ENCODE assay signal across 14 cellular contexts in the genomic region with DNA sequence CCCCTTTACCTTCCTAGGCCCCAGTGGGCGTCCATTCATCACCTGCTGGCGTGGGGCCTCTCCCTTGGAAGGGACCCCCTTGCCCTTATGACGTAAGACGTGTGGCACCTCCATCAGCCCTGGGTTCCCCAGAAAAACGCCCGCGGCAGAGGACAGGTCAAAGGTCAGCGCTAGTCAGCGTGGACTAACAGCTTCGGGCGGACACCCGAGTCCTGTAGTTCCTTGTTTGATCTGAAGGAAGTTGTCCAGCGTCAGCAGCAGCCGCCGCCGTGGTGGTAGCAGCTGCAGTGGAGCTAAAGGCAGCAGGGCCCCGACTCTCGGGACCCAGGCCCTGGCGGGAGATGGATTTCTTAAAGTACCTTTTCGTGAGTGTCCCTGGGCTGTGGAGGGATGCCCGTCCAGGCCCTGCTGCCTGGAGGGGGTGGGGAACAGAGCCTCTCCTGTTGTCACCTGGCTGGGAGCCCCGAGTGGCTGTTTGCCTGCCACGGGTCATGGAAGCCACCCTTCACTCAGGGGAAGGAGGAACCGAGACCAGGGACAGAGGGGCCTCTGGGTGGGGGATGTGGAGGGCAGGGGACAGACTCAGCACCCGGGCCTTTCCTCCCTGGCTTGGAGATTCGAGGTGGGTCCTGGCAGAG.
A peak's percentile ranks its signal among the peaks of the same experiment; 100 is the strongest.
DNase-seq lines count a peak whose midpoint lies in the region; ATAC-seq and TF ChIP-seq lines count a peak whose summit lies in the region.
"Had no signal": no experiment of that assay in that cellular context is flagged by ENCODE, and none has a peak within 500 bp of the region (broad histone marks: within the 10 kb centered on the region; RNA-seq: fewer than 3 reads in every experiment).

No MANE protein-coding gene starts in this region.

- TF ChIP-seq CTCF in CD14-positive monocyte (IDR thresholded peaks at IDR 0.05): no peak
- TF ChIP-seq CTCF in WTC11 (IDR thresholded peaks at IDR 0.05): no peak
- no peak for TF ChIP-seq CTCF in progenitor cell of endocrine pancreas (IDR thresholded peaks at IDR 0.05; ENCODE audit: unreplicated experiment)

- H3K4me1 ChIP-seq in right cardiac atrium (ENCODE audit: control insufficient read depth, insufficient read depth, low read length): peaks cover 2% of the 10 kb centered on the region

- POLR2A ChIA-PET in WTC11 (lab: Charles Lee): interaction anchor here (0.9 to 1.1 kb wide), 2 partner anchors 11 to 14 kb away, joined by 3 to 5 read pairs; no protein-coding TSS in a partner anchor

- no peaks in the 10 kb centered on the region for H3K9me3 ChIP-seq in right cardiac atrium (ENCODE audit: control insufficient read depth, low read length)
- H3K9me3 ChIP-seq: neutrophil, spleen, testis had no signal

- H3K27ac ChIP-seq in right cardiac atrium (ENCODE audit: low read length): peak overlapping the region; percentile 55
- H3K27ac ChIP-seq: neutrophil, spleen, testis had no signal

- H3K27me3 Mint-ChIP-seq in CD14-positive monocyte (ENCODE audit: low read depth in 3 of 3) (peaks cover 1 to 5% (median 2%) of the 10 kb centered on the region in 3 donors), WTC11 (ENCODE audit: low read depth) (no peaks in the 10 kb centered on the region), progenitor cell of endocrine pancreas (no peaks in the 10 kb centered on the region)

- H3K36me3 Mint-ChIP-seq in CD14-positive monocyte (peaks cover 36 to 53% of the 10 kb centered on the region in 2 donors), WTC11 (peaks cover 3% of the 10 kb centered on the region), progenitor cell of endocrine pancreas (ENCODE audit: insufficient read depth) (peaks cover 2% of the 10 kb centered on the region)

- WGBS in right cardiac atrium: 66% methylated on average over 26 of the region's 26 CpGs

- intact Hi-C loops in CD14-positive monocyte (cut with micrococcal nuclease): loop anchor here in 1 of 2 donors (5.0 to 10.0 kb wide), 2 partner anchors 42 to 95 kb away; no protein-coding TSS in a partner anchor
- intact Hi-C loops in right cardiac atrium (cut with DNase I): loop anchor here in 1 of 4 donors (10.0 kb wide), 1 partner anchor 85 kb away; no protein-coding TSS in a partner anchor

- no peak for DNase-seq in CD14-positive monocyte (ENCODE audit: low spot score)
- no peak for DNase-seq in WTC11 (ENCODE audit: low spot score)
- peak in 1 of 3 donors; percentile 75 for DNase-seq in right cardiac atrium
- DNase-seq in progenitor cell of endocrine pancreas (ENCODE audit: low spot score, unreplicated experiment): no peak
- DNase-seq in COLO829 (ENCODE audit: low spot score): no peak
- no peak for DNase-seq in NCI-H1417 treated with DMSO at 0.1 percent for 48 hours (lab: John Stamatoyannopoulos, UW)
- no peak for DNase-seq in foreskin melanocyte
- DNase-seq: DMS 273 treated with DMSO at 0.1 percent for 48 hours; MM.1S; NK-92 treated with Interleukin-12 subunit alpha and Interleukin-12 subunit beta, amount 100 ng/mL, for 24 hours; spleen had no signal

- no peak overlapping the region for H3K4me3 ChIP-seq in right cardiac atrium (ENCODE audit: low read length)
- H3K4me3 ChIP-seq: spleen, testis had no signal

- ATAC-seq in WTC11 (no peak), right cardiac atrium (no peak), HG03108 (IDR thresholded peaks at IDR 0.05; ENCODE audit: unreplicated experiment) (no peak)

- H3K4me1 Mint-ChIP-seq in CD14-positive monocyte (peaks cover 42% of the 10 kb centered on the region), WTC11 (peaks cover 11% of the 10 kb centered on the region), progenitor cell of endocrine pancreas (ENCODE audit: low read depth) (peaks cover 18% of the 10 kb centered on the region)

- H3K27me3 ChIP-seq in right cardiac atrium (ENCODE audit: control insufficient read depth, insufficient read depth): no peaks in the 10 kb centered on the region
- H3K27me3 ChIP-seq: neutrophil, testis had no signal

- CTCF ChIA-PET in WTC11 (lab: Charles Lee): interaction anchor here (0.6 to 2.1 kb wide), 5 partner anchors 9 to 91 kb away, joined by 3 to 9 read pairs (median 5); no protein-coding TSS in a partner anchor

- peak overlapping the region in 4 of 7 donors; percentile 41 to 78 (median 54) for H3K27ac Mint-ChIP-seq in CD14-positive monocyte
- peak overlapping the region; percentile 63; the same call in 1 of the 2 replicates for H3K27ac Mint-ChIP-seq in WTC11
- H3K27ac Mint-ChIP-seq in progenitor cell of endocrine pancreas: peak overlapping the region; percentile 75

- H3K4me3 Mint-ChIP-seq in CD14-positive monocyte: peak overlapping the region in 1 of 2 donors; percentile 24
- no peak overlapping the region for H3K4me3 Mint-ChIP-seq in WTC11
- H3K4me3 Mint-ChIP-seq in progenitor cell of endocrine pancreas (ENCODE audit: low read depth): no peak overlapping the region

- H3K9me3 Mint-ChIP-seq in CD14-positive monocyte (peaks cover 0 to 1% (median 0%) of the 10 kb centered on the region in 7 donors), WTC11 (no peaks in the 10 kb centered on the region), progenitor cell of endocrine pancreas (ENCODE audit: low read depth) (no peaks in the 10 kb centered on the region)

TF ChIP-seq in WTC11, 78 proteins besides CTCF, POLR2A, EP300 and RAD21 (continues in another document):
- TF ChIP-seq ZBTB21 (CRISPR knock-in tag; IDR thresholded peaks at IDR 0.05; ENCODE audit: borderline replicate concordance): no peak
- TF ChIP-seq GRHL2 (CRISPR knock-in tag; IDR thresholded peaks at IDR 0.05; ENCODE audit: insufficient replicate concordance, severe bottlenecking): no peak
- TF ChIP-seq NFE2L1 (CRISPR knock-in tag; IDR thresholded peaks at IDR 0.05): no peak
- no peak for TF ChIP-seq ZBTB43 (CRISPR knock-in tag; IDR thresholded peaks at IDR 0.05)
- no peak for TF ChIP-seq ESRRA (CRISPR knock-in tag; IDR thresholded peaks at IDR 0.05; ENCODE audit: borderline replicate concordance)
- TF ChIP-seq MAX (CRISPR knock-in tag; IDR thresholded peaks at IDR 0.05): no peak
- TF ChIP-seq, protein P1, sequence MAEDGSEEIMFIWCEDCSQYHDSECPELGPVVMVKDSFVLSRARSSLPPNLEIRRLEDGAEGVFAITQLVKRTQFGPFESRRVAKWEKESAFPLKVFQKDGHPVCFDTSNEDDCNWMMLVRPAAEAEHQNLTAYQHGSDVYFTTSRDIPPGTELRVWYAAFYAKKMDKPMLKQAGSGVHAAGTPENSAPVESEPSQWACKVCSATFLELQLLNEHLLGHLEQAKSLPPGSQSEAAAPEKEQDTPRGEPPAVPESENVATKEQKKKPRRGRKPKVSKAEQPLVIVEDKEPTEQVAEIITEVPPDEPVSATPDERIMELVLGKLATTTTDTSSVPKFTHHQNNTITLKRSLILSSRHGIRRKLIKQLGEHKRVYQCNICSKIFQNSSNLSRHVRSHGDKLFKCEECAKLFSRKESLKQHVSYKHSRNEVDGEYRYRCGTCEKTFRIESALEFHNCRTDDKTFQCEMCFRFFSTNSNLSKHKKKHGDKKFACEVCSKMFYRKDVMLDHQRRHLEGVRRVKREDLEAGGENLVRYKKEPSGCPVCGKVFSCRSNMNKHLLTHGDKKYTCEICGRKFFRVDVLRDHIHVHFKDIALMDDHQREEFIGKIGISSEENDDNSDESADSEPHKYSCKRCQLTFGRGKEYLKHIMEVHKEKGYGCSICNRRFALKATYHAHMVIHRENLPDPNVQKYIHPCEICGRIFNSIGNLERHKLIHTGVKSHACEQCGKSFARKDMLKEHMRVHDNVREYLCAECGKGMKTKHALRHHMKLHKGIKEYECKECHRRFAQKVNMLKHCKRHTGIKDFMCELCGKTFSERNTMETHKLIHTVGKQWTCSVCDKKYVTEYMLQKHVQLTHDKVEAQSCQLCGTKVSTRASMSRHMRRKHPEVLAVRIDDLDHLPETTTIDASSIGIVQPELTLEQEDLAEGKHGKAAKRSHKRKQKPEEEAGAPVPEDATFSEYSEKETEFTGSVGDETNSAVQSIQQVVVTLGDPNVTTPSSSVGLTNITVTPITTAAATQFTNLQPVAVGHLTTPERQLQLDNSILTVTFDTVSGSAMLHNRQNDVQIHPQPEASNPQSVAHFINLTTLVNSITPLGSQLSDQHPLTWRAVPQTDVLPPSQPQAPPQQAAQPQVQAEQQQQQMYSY (CRISPR knock-in tag; IDR thresholded peaks at IDR 0.05): no peak
- TF ChIP-seq, protein P2, sequence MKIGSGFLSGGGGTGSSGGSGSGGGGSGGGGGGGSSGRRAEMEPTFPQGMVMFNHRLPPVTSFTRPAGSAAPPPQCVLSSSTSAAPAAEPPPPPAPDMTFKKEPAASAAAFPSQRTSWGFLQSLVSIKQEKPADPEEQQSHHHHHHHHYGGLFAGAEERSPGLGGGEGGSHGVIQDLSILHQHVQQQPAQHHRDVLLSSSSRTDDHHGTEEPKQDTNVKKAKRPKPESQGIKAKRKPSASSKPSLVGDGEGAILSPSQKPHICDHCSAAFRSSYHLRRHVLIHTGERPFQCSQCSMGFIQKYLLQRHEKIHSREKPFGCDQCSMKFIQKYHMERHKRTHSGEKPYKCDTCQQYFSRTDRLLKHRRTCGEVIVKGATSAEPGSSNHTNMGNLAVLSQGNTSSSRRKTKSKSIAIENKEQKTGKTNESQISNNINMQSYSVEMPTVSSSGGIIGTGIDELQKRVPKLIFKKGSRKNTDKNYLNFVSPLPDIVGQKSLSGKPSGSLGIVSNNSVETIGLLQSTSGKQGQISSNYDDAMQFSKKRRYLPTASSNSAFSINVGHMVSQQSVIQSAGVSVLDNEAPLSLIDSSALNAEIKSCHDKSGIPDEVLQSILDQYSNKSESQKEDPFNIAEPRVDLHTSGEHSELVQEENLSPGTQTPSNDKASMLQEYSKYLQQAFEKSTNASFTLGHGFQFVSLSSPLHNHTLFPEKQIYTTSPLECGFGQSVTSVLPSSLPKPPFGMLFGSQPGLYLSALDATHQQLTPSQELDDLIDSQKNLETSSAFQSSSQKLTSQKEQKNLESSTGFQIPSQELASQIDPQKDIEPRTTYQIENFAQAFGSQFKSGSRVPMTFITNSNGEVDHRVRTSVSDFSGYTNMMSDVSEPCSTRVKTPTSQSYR (CRISPR knock-in tag; IDR thresholded peaks at IDR 0.05): no peak
- no peak for TF ChIP-seq ZNF416 (CRISPR knock-in tag; IDR thresholded peaks at IDR 0.05)
- TF ChIP-seq ELF4 (CRISPR knock-in tag; IDR thresholded peaks at IDR 0.05; ENCODE audit: low read depth): no peak
